1 cellular context compared by ENCODE assay signal in the genomic region with DNA sequence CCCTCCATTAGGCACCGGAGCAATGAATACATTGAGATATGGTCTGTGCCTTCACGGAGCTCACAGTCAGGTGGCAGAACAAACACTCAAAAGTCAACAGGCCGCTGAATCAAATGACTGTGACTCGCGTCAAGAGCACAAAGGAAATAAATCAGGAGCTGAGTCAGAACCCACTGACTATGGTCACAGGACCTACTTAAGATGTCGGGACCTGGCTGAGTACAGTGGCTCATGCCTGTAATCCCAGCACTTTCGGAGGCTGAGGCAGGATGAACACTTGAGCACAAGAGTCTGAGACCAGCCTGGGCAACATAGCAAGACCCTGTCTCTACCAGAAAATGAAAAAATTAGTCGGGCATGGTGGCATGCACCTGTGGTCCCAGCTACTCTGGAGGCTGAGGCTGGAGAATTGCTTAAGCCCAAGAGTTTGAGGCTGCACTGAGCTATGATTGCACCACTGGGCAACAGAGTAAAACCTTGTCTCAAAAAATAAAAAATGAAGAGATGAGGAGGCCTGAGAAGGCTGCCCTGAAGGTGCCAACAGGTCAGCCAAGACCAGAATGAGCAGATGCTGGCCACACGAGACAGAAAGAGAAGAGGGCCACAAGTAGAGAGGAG.
A peak's percentile ranks its signal among the peaks of the same experiment; 100 is the strongest.
TF ChIP-seq lines count a peak whose summit lies in the region.

No MANE protein-coding gene starts in this region.

TF ChIP-seq in HCT116, 20 proteins besides CTCF, POLR2A, EP300 and RAD21 (continued from another document):
- TF ChIP-seq, protein P1, sequence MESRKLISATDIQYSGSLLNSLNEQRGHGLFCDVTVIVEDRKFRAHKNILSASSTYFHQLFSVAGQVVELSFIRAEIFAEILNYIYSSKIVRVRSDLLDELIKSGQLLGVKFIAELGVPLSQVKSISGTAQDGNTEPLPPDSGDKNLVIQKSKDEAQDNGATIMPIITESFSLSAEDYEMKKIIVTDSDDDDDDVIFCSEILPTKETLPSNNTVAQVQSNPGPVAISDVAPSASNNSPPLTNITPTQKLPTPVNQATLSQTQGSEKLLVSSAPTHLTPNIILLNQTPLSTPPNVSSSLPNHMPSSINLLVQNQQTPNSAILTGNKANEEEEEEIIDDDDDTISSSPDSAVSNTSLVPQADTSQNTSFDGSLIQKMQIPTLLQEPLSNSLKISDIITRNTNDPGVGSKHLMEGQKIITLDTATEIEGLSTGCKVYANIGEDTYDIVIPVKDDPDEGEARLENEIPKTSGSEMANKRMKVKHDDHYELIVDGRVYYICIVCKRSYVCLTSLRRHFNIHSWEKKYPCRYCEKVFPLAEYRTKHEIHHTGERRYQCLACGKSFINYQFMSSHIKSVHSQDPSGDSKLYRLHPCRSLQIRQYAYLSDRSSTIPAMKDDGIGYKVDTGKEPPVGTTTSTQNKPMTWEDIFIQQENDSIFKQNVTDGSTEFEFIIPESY (IDR thresholded peaks at IDR 0.05; ENCODE audit: extremely low read depth, insufficient replicate concordance, low read length) = no peak
- no peak for TF ChIP-seq TCF7L2 (IDR thresholded peaks at IDR 0.05; ENCODE audit: borderline replicate concordance, extremely low read depth, insufficient read depth, insufficient read length)
- TF ChIP-seq SP1 (IDR thresholded peaks at IDR 0.05; ENCODE audit: low read depth) = no peak
- TF ChIP-seq ELF1 (IDR thresholded peaks at IDR 0.05; ENCODE audit: borderline replicate concordance, low read depth) = no peak
- no peak for TF ChIP-seq SRF (IDR thresholded peaks at IDR 0.05; ENCODE audit: low read depth)
- no peak for TF ChIP-seq EGR1 (IDR thresholded peaks at IDR 0.05; ENCODE audit: low read depth)
- TF ChIP-seq JUND (IDR thresholded peaks at IDR 0.05) = peak; percentile 62
- no peak for TF ChIP-seq SIN3A (IDR thresholded peaks at IDR 0.05; ENCODE audit: low read depth)
- TF ChIP-seq, protein P2, sequence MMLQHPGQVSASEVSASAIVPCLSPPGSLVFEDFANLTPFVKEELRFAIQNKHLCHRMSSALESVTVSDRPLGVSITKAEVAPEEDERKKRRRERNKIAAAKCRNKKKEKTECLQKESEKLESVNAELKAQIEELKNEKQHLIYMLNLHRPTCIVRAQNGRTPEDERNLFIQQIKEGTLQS (IDR thresholded peaks at IDR 0.05) = no peak
- TF ChIP-seq CBX3 (IDR thresholded peaks at IDR 0.05; ENCODE audit: low read depth) = no peak
- TF ChIP-seq CEBPB (IDR thresholded peaks at IDR 0.05; ENCODE audit: low read depth) = no peak
- TF ChIP-seq ZFX (IDR thresholded peaks at IDR 0.05) = no peak
- TF ChIP-seq ZNF274 (IDR thresholded peaks at IDR 0.05; ENCODE audit: low read depth, low read length) = no peak
